ENCODE assay signal across 1 cellular context in genomic region chr3:24401811-24402185, GRCh38.
TF ChIP-seq lines count a peak whose summit lies in the region.

No MANE protein-coding gene starts in this region.

TF ChIP-seq in GM23338, 12 proteins besides CTCF, POLR2A, EP300 and RAD21:
- TF ChIP-seq JUNB (IDR thresholded peaks at IDR 0.05; ENCODE audit: unreplicated experiment) = no peak
- TF ChIP-seq ZNF462 (CRISPR knock-in tag; IDR thresholded peaks at IDR 0.05) = no peak
- no peak for TF ChIP-seq ETS1 (IDR thresholded peaks at IDR 0.05)
- TF ChIP-seq STAT1 (IDR thresholded peaks at IDR 0.05; ENCODE audit: unreplicated experiment) = no peak
